ENCODE assay signal across 24 cellular contexts in the genomic region with DNA sequence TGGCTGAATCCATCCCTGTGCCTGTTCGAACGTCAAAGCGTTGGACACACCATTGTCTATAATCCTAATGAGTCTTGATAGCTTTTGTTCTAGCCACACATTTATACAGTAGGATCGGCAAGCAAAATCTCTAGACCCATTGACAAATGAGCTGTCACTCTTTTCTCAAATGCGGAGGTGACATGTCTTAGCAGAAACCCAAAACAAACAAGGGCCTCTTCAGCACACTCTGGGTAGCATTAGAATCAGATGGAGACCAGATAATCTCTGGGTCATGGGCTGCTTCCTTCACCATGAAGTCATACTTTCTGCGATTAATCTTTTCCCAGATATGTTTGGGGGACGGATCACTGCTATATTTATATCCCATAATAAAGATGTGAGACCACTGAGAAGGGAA.
"Had no signal": no experiment of that assay in that cellular context is flagged by ENCODE, and none has a peak within 500 bp of the region (broad histone marks: within the 10 kb centered on the region; RNA-seq: fewer than 3 reads in every experiment).

No MANE protein-coding gene starts in this region.

- H3K36me3 Mint-ChIP-seq: mesothelial cell of epicardium had no signal

- DNase-seq: colonic mucosa; cortex of kidney; effector CD8-positive, alpha-beta T cell; effector memory CD8-positive, alpha-beta T cell; foreskin keratinocyte; heart left ventricle; hypothalamus; immature natural killer cell; islet precursor cell; kidney; kidney glomerular epithelial cell; left colon; left ventricle myocardium superior; lower lobe of right lung; mesenchymal stem cell; mucosa of descending colon had no signal

- H3K4me3 ChIP-seq: colonic mucosa, esophagus muscularis mucosa, gastroesophageal sphincter, heart left ventricle, hepatocyte, lower lobe of right lung, mucosa of descending colon had no signal

- H3K9me3 ChIP-seq: colonic mucosa, esophagus muscularis mucosa, gastroesophageal sphincter, heart left ventricle, lower lobe of right lung, mucosa of descending colon had no signal

- H2AFZ ChIP-seq: hepatocyte had no signal

- H3K36me3 ChIP-seq: colonic mucosa, esophagus muscularis mucosa, gastroesophageal sphincter had no signal

- H3K27me3 Mint-ChIP-seq: effector memory CD8-positive, alpha-beta T cell had no signal

- FAIRE-seq: endothelial cell of umbilical vein, frontal cortex, kidney had no signal

- H3K4me3 Mint-ChIP-seq: dendritic cell treated with granulocyte-macrophage colony-stimulating factor and Interleukin-4, amounts not matched to agents 40 ng/mL and 50 ng/mL, for 4 days; effector memory CD8-positive, alpha-beta T cell; immature natural killer cell; mesothelial cell of epicardium had no signal

- H3K9me3 Mint-ChIP-seq: dendritic cell treated with granulocyte-macrophage colony-stimulating factor and Interleukin-4, amounts not matched to agents 40 ng/mL and 50 ng/mL, for 4 days; effector memory CD8-positive, alpha-beta T cell; immature natural killer cell; mesothelial cell of epicardium had no signal

- ATAC-seq: effector memory CD8-positive, alpha-beta T cell; foreskin keratinocyte; gastroesophageal sphincter; heart left ventricle; left colon; left lobe of liver; left ventricle myocardium superior; lower lobe of right lung; mucosa of descending colon had no signal

- H3K27ac Mint-ChIP-seq: dendritic cell treated with granulocyte-macrophage colony-stimulating factor and Interleukin-4, amounts not matched to agents 40 ng/mL and 50 ng/mL, for 4 days; effector memory CD8-positive, alpha-beta T cell; immature natural killer cell; mesothelial cell of epicardium had no signal

- H3K4me1 ChIP-seq: colonic mucosa, esophagus muscularis mucosa, foreskin keratinocyte, gastroesophageal sphincter had no signal

- H3K27ac ChIP-seq: colonic mucosa, esophagus muscularis mucosa, foreskin keratinocyte, gastroesophageal sphincter, heart left ventricle, hepatocyte, lower lobe of right lung had no signal

- H3K4me2 ChIP-seq: hepatocyte had no signal

- H3K27me3 ChIP-seq: colonic mucosa, esophagus muscularis mucosa, gastroesophageal sphincter, heart left ventricle, hepatocyte had no signal

- H3K79me2 ChIP-seq: hepatocyte had no signal
